Comparison of ENCODE assay signal across 2 cellular contexts in genomic region chr19:43105496-43105895, GRCh38.
TF ChIP-seq lines count a peak whose summit lies in the region.

No MANE protein-coding gene starts in this region.

TF ChIP-seq in IMR-90, 13 proteins besides CTCF, POLR2A, EP300 and RAD21:
- TF ChIP-seq CHD1 (IDR thresholded peaks at IDR 0.05; ENCODE audit: low read depth, low read length) = no peak
TF ChIP-seq in IMR-90: peak in this region for 0.

TF ChIP-seq in SK-N-SH, 30 proteins besides CTCF, POLR2A, EP300 and RAD21:
- TF ChIP-seq FOXM1 (IDR thresholded peaks at IDR 0.05; ENCODE audit: low read depth) = no peak
- no peak for TF ChIP-seq TCF12 (IDR thresholded peaks at IDR 0.05)
- TF ChIP-seq REST (IDR thresholded peaks at IDR 0.05; ENCODE audit: low read depth, low read length) = no peak
- TF ChIP-seq MXI1 (IDR thresholded peaks at IDR 0.05; ENCODE audit: low read depth, low read length) = no peak
- TF ChIP-seq JUND (IDR thresholded peaks at IDR 0.05) = no peak
- TF ChIP-seq NFIC (IDR thresholded peaks at IDR 0.05; ENCODE audit: borderline replicate concordance) = no peak
- TF ChIP-seq GATA2 (CRISPR knock-in tag; IDR thresholded peaks at IDR 0.05) = no peak
- TF ChIP-seq RCOR1 (IDR thresholded peaks at IDR 0.05; ENCODE audit: low read length) = no peak
- TF ChIP-seq EZH2phosphoT487 (IDR thresholded peaks at IDR 0.05; ENCODE audit: borderline replicate concordance, low read depth) = no peak
- no peak for TF ChIP-seq MEF2A (IDR thresholded peaks at IDR 0.05; ENCODE audit: borderline replicate concordance, low read depth)
- no peak for TF ChIP-seq SMC3 (IDR thresholded peaks at IDR 0.05; ENCODE audit: low read depth, low read length)
- TF ChIP-seq CHD2 (IDR thresholded peaks at IDR 0.05; ENCODE audit: low read length, partially characterized antibody) = no peak
TF ChIP-seq in SK-N-SH: peak in this region for 0.
